Comparison of ENCODE assay signal across 8 cellular contexts in the genomic region with DNA sequence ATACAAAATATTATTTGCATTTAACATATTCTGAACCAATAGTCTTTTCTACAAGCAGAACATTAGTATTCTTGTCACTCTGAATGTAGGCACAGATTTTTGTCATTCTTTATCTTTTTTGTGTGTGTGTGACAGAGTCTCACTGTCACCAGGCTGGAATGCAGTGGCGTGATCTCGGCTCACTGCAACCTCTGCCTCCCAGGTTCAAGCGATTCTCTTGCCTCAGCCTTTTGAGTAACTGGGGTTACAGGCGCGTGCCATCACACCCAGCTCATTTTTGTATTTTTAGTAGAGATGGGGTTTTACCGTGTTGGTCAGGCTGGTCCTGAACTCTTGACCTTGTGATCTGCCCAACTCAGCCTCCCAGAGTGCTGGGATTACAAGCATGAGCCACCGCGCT. TPM values are rescaled to one million over a fixed set of nuclear protein-coding genes. Genes with fewer than 3 reads are reported as not detected.
DNase-seq lines count a peak whose midpoint lies in the region; TF ChIP-seq lines count a peak whose summit lies in the region.
"Not testable (repeated sequence)": the region's sequence is repeated elsewhere in the genome, so short reads cannot be mapped to it uniquely, and the experiment has no call there.

No MANE protein-coding gene starts in this region.

- H3K4me1 ChIP-seq in SJSA1 (replicated peaks) (peaks cover 23% of the 10 kb centered on the region), mesenchymal stem cell (ENCODE audit: control insufficient read depth, insufficient read depth, low read depth, low read length) (peaks cover 11% of the 10 kb centered on the region)
- H3K4me1 ChIP-seq in trophoblast cell (ENCODE audit: control insufficient read depth in 1 of 2, insufficient read depth in 2 of 2, low read length in 2 of 2), result not testable (repeated sequence)

- not testable (repeated sequence) for H3K4me3 ChIP-seq in SJSA1; brain microvascular endothelial cell (ENCODE audit: low read depth, low read length); mesenchymal stem cell (ENCODE audit: insufficient read depth in 1 of 2, low read depth in 1 of 2, low read length in 2 of 2); trophoblast cell (ENCODE audit: low read depth, low read length)

- not testable (repeated sequence) for H3K4ac ChIP-seq in mesenchymal stem cell (ENCODE audit: low read depth in 1 of 2, low read length in 2 of 2); trophoblast cell (ENCODE audit: low read depth, low read length)

- DNase-seq in EH (ENCODE audit: low read depth), result peak; percentile 8
- peak; percentile 13 for DNase-seq in M059J (ENCODE audit: low read depth)
- peak; percentile 77 to 78 for DNase-seq in SJSA1 (ENCODE audit: low read depth in 1 of 2, low spot score in 2 of 2)
- peak; percentile 51 for DNase-seq in astrocyte of the hippocampus (ENCODE audit: low read depth, low spot score)
- peak; percentile 67 for DNase-seq in brain microvascular endothelial cell
- DNase-seq in mesenchymal stem cell, result not testable (repeated sequence)
- DNase-seq in mesenteric fat pad (ENCODE audit: low spot score), result peak; percentile 18
- DNase-seq in trophoblast cell, result peak; percentile 37 to 60

- H2BK15ac ChIP-seq in mesenchymal stem cell (ENCODE audit: low read depth, poor library complexity, severe bottlenecking), result not testable (repeated sequence)

- H3K27me3 ChIP-seq in SJSA1 (replicated peaks); brain microvascular endothelial cell (replicated peaks); mesenchymal stem cell (ENCODE audit: control insufficient read depth in 1 of 2, insufficient read depth in 1 of 2, low read length in 2 of 2); trophoblast cell (ENCODE audit: insufficient read depth, low read length): not testable (repeated sequence)

- H2AFZ ChIP-seq in mesenchymal stem cell (ENCODE audit: low read depth, low read length); trophoblast cell (ENCODE audit: insufficient read depth, low read length, poor library complexity): not testable (repeated sequence)

- in situ Hi-C loops in brain microvascular endothelial cell (cut with HindIII; ENCODE audit: low pct_ligation_motif_present, low sequenced_read_pairs), result not testable (repeated sequence)

- H3K27ac ChIP-seq in SJSA1 (peak overlapping the region; percentile 90), brain microvascular endothelial cell (peak overlapping the region; percentile 74)
- not testable (repeated sequence) for H3K27ac ChIP-seq in mesenchymal stem cell (ENCODE audit: low read length, poor library complexity, severe bottlenecking); trophoblast cell (ENCODE audit: low read depth, low read length)

- not testable (repeated sequence) for H3K23ac ChIP-seq in mesenchymal stem cell (ENCODE audit: low read length in 2 of 2); trophoblast cell (ENCODE audit: low read length)

- not testable (repeated sequence) for H4K91ac ChIP-seq in mesenchymal stem cell (ENCODE audit: low read length); trophoblast cell (ENCODE audit: low read depth, low read length)

- not testable (repeated sequence) for H3K4me2 ChIP-seq in mesenchymal stem cell (ENCODE audit: low read length, poor library complexity, severe bottlenecking); trophoblast cell (ENCODE audit: low read length)

- TF ChIP-seq CTCF in brain microvascular endothelial cell (IDR thresholded peaks at IDR 0.05; ENCODE audit: low read depth, low read length, missing control alignments), result not testable (repeated sequence)

- H2AK5ac ChIP-seq in mesenchymal stem cell (ENCODE audit: low read length, severe bottlenecking), result peak overlapping the region; percentile 69
- not testable (repeated sequence) for H2AK5ac ChIP-seq in trophoblast cell (ENCODE audit: low read length)

- not testable (repeated sequence) for H4K8ac ChIP-seq in mesenchymal stem cell (ENCODE audit: low read length); trophoblast cell (ENCODE audit: low read depth, low read length)

- not testable (repeated sequence) for H3K36me3 ChIP-seq in SJSA1; brain microvascular endothelial cell (replicated peaks); trophoblast cell (ENCODE audit: control insufficient read depth in 1 of 2, insufficient read depth in 2 of 2, low read length in 2 of 2)
- H3K36me3 ChIP-seq in mesenchymal stem cell (ENCODE audit: control insufficient read depth in 1 of 2, insufficient read depth in 2 of 2, low read depth in 1 of 2, low read length in 2 of 2), result peaks cover 3 to 15% of the 10 kb centered on the region in 2 experiments

- WGBS in mesenchymal stem cell, result 95% methylated on average over 6 of the region's 8 CpGs
- WGBS in trophoblast cell (ENCODE audit: extremely low coverage, insufficient coverage, insufficient read length), result no CpG with 5 or more reads among the region's 8 CpGs

- H4K12ac ChIP-seq in trophoblast cell (ENCODE audit: low read depth, low read length), result not testable (repeated sequence)

- H3K9ac ChIP-seq in mesenchymal stem cell (ENCODE audit: low read length); trophoblast cell (ENCODE audit: low read length): not testable (repeated sequence)

- H3K79me2 ChIP-seq in trophoblast cell (ENCODE audit: control insufficient read depth, insufficient read depth, low read length, poor library complexity), result not testable (repeated sequence)

- H2BK12ac ChIP-seq in mesenchymal stem cell (ENCODE audit: low read length in 2 of 2); trophoblast cell (ENCODE audit: low read length): not testable (repeated sequence)

- not testable (repeated sequence) for H2BK120ac ChIP-seq in mesenchymal stem cell (ENCODE audit: low read depth, low read length); trophoblast cell (ENCODE audit: insufficient read depth, low read length, poor library complexity)

- not testable (repeated sequence) for H3K79me1 ChIP-seq in mesenchymal stem cell (replicated peaks; ENCODE audit: low read length, poor library complexity, severe bottlenecking); trophoblast cell (ENCODE audit: low read length)

- not testable (repeated sequence) for H3K18ac ChIP-seq in mesenchymal stem cell (ENCODE audit: low read depth in 1 of 2, low read length in 2 of 2); trophoblast cell (ENCODE audit: low read length)

- not testable (repeated sequence) for H2BK5ac ChIP-seq in mesenchymal stem cell (ENCODE audit: low read depth, low read length, poor library complexity, severe bottlenecking); trophoblast cell (ENCODE audit: low read depth, low read length, poor library complexity)

- not testable (repeated sequence) for H3K9me3 ChIP-seq in SJSA1 (replicated peaks); mesenchymal stem cell (ENCODE audit: control insufficient read depth, low read length); trophoblast cell (ENCODE audit: insufficient read depth, low read depth, low read length)

- not testable (repeated sequence) for H3K14ac ChIP-seq in mesenchymal stem cell (ENCODE audit: low read length in 2 of 2); trophoblast cell (ENCODE audit: low read length)

RNA-seq across cellular contexts. Expression of a gene that starts 25.6 kb away (rescaled TPM):
- 37.2 and 50.4 TPM in 2 replicates for total RNA-seq in M059J (2014; rRNA removed; shearing (Covaris generic))
- 43.9 and 54.8 TPM in 2 replicates for total RNA-seq in SJSA1 (2014; rRNA removed; shearing (Covaris generic))
- 56.8 TPM for polyA plus RNA-seq in mesenchymal stem cell (2013, experiment 1 of 2)
- 54.3 TPM for polyA plus RNA-seq in mesenchymal stem cell (2013, experiment 2 of 2)
- total RNA-seq in mesenteric fat pad, result 32.1 TPM
- 40.3 and 46.5 TPM in 2 replicates for polyA plus RNA-seq in trophoblast cell (2013)
